In genomic region chr22:41285441-41285819, GRCh38 we compare ENCODE assay signal across 8 cellular contexts. TPM values are rescaled to one million over a fixed set of nuclear protein-coding genes. Genes with fewer than 3 reads are reported as not detected.
A peak's percentile ranks its signal among the peaks of the same experiment; 100 is the strongest.
DNase-seq lines count a peak whose midpoint lies in the region; ATAC-seq and TF ChIP-seq lines count a peak whose summit lies in the region.

No MANE protein-coding gene starts in this region.

- peak overlapping the region; percentile 93 for H3K4me3 ChIP-seq in colonic mucosa
- peak overlapping the region; percentile 99 to 100 for H3K4me3 ChIP-seq in left lung

- H3K27ac ChIP-seq in colonic mucosa (peak overlapping the region; percentile 82), left lung (peak overlapping the region; percentile 83 to 92)

- no peak for TF ChIP-seq CTCF in colonic mucosa (IDR thresholded peaks at IDR 0.05)
- no peak for TF ChIP-seq CTCF in left lung (IDR thresholded peaks at IDR 0.05)

- H3K9ac ChIP-seq in colonic mucosa (ENCODE audit: low read depth in 2 of 2, low read length in 2 of 2) = peak overlapping the region; percentile 64 to 79

- peak; percentile 22 for DNase-seq in CMK (ENCODE audit: low read depth)
- peak; percentile 59 for DNase-seq in H4 (ENCODE audit: low spot score)
- peak; percentile 47 for DNase-seq in NCI-H1105 treated with DMSO at 0.1 percent for 48 hours (lab: John Stamatoyannopoulos, UW)
- DNase-seq in activated CD4-positive, alpha-beta T cell treated with anti-CD3 and anti-CD28 coated beads for 4 hours = peak; percentile 85 to 88
- DNase-seq in colonic mucosa = peak; percentile 53
- DNase-seq in left lung = peak; percentile 62 to 88
- DNase-seq in stimulated activated CD4-positive, alpha-beta T cell treated with anti-CD3 and anti-CD28 coated beads, Interleukin-2, amount 100 ng/mL, for 48 hours = peak; percentile 81 to 83
- no peak for DNase-seq in NCI-H2107 treated with DMSO at 0.1 percent for 48 hours (lab: John Stamatoyannopoulos, UW; ENCODE audit: unreplicated experiment)

- H3K36me3 ChIP-seq in colonic mucosa (peaks cover under 1% of the 10 kb centered on the region), left lung (peaks cover 0 to 45% of the 10 kb centered on the region in 2 donors)

- ATAC-seq in left lung = peak; percentile 44

- peaks cover 4% of the 10 kb centered on the region for H3K4me1 ChIP-seq in colonic mucosa
- H3K4me1 ChIP-seq in left lung = peaks cover 10 to 36% of the 10 kb centered on the region in 2 donors

- H3K27me3 ChIP-seq in colonic mucosa (no peaks in the 10 kb centered on the region), left lung (no peaks in the 10 kb centered on the region)

- intact Hi-C loops in colonic mucosa (cut with DNase I) = loop anchor here (5.0 kb wide), 1 partner anchor 162 kb away; the partner anchor contains the start of gene TOB2
- intact Hi-C loops in left lung (cut with DNase I) = no loop called here

- H3K9me3 ChIP-seq in colonic mucosa (no peaks in the 10 kb centered on the region), left lung (no peaks in the 10 kb centered on the region)

RNA-seq across cellular contexts. Expression of gene RANGAP1, which starts 0.6 kb away (rescaled TPM):
- 29.7 and 44.6 TPM in 2 replicates for total RNA-seq in H4 (2014; rRNA removed; shearing (Covaris generic))
- total RNA-seq in colonic mucosa (100 to 1,000 TPM in 1 of 2 donors, 10 to 100 TPM in 1; 35.5 to 124 TPM), left lung (10 to 100 TPM; 54.9 to 65.8 TPM)

RNA-seq across cellular contexts. Expression of gene ZC3H7B, which starts 15.9 kb away (rescaled TPM):
- total RNA-seq in H4 (2014; rRNA removed; shearing (Covaris generic)) = 17.8 and 17.9 TPM in 2 replicates
- total RNA-seq in colonic mucosa (10 to 100 TPM; 35.2 to 51.7 TPM), left lung (10 to 100 TPM; 50.4 to 65.6 TPM)

RNA-seq across cellular contexts. Expression of gene CHADL, which starts 44.7 kb away (rescaled TPM):
- not detected in 2 replicates for total RNA-seq in H4 (2014; rRNA removed; shearing (Covaris generic))
- total RNA-seq in colonic mucosa = 1 to 10 TPM in 1 of 2 donors, under 1 TPM in 1; 0.62 to 1.8 TPM
- total RNA-seq in left lung = 1 to 10 TPM; 2.5 to 6.2 TPM
